In the genomic region with DNA sequence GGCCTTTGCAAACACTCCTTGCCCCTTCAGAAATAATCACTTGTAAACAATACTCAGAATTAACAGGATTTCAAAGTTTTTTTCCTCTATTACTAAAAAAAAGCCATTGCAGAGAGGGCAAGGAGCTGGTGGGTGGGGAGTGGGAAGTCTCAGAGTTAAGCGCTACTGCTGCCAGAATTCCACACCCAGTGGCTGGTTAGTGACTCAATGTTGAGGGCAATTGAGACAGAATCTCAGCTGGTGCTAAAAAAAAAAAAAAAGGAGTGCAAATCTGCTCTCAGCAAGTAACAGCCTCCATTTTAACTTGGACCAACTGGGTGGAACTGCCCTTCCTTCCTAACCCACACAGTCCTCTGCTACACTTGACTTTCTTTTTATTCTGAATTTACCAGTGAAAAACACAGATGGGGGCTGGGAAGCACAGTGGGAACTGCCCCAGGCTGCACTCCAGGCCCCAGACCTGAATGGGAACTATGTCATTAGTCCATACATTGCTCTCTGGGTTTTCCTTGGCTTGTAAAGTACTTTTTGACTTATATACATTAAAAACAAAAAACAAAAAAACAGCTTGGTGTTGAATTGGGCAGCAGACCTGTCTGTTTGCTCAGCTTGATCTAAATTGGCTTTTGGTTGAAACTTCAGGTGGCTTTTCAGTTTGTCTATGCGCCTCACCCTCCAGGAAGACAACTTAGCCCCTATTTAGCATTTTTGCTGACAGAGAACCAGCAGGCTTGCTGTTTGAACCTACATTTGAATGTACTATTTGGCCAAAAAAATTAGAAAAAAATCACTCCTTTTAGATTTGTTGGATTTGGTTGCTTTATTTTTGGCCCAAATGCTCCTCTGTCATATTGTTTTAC, we compare ENCODE assay signal across 9 cellular contexts.
DNase-seq lines count a peak whose midpoint lies in the region; ATAC-seq, FAIRE-seq and TF ChIP-seq lines count a peak whose summit lies in the region.
"Had no signal": no experiment of that assay in that cellular context is flagged by ENCODE, and none has a peak within 500 bp of the region (broad histone marks: within the 10 kb centered on the region; RNA-seq: fewer than 3 reads in every experiment).

No MANE protein-coding gene starts in this region.

- no peak for TF ChIP-seq CTCF in fibroblast of villous mesenchyme (IDR thresholded peaks at IDR 0.05; ENCODE audit: insufficient read depth, low read depth, low read length)

- H3K27ac Mint-ChIP-seq in activated CD4-positive, alpha-beta T cell treated with anti-CD3 and anti-CD28 coated beads, Interleukin-2, amount 10 ng/mL, durations not matched to agents 7 days and 5 days = peak overlapping the region; percentile 20

- DNase-seq in activated CD4-positive, alpha-beta T cell treated with anti-CD3 and anti-CD28 coated beads, Interleukin-2, amount 10 ng/mL, durations not matched to agents 7 days and 5 days = no peak
- no peak for DNase-seq in activated CD4-positive, alpha-beta T cell treated with anti-CD3 and anti-CD28 coated beads, Interleukin-2, amount 50 U/mL, for 4 hours
- DNase-seq in RCC 7860 (ENCODE audit: low spot score) (peak; percentile 40), fibroblast of villous mesenchyme (ENCODE audit: low read depth) (peak; percentile 43), superior temporal gyrus (ENCODE audit: extremely low spot score) (peak; percentile 56), SW 1271 (lab: John Stamatoyannopoulos, UW) (no peak), SK-N-DZ (ENCODE audit: low spot score) (no peak)

- CTCF ChIA-PET in activated CD4-positive, alpha-beta T cell treated with anti-CD3 and anti-CD28 coated beads, Interleukin-2, amount 10 ng/mL, durations not matched to agents 7 days and 5 days (lab: Charles Lee) = interaction anchor here (2.2 kb wide), 1 partner anchor 12 kb away, joined by 5 read pairs; no protein-coding TSS in a partner anchor

- H3K4me3 ChIP-seq in fibroblast of villous mesenchyme (ENCODE audit: low read depth, low read length) = no peak overlapping the region
- H3K4me3 ChIP-seq: skin epidermis had no signal

- ATAC-seq in GM18502 (IDR thresholded peaks at IDR 0.05; ENCODE audit: poor library complexity, unreplicated experiment) = no peak

- H3K4me3 Mint-ChIP-seq in activated CD4-positive, alpha-beta T cell treated with anti-CD3 and anti-CD28 coated beads, Interleukin-2, amount 10 ng/mL, durations not matched to agents 7 days and 5 days = no peak overlapping the region

- H3K9me3 Mint-ChIP-seq in activated CD4-positive, alpha-beta T cell treated with anti-CD3 and anti-CD28 coated beads, Interleukin-2, amount 10 ng/mL, durations not matched to agents 7 days and 5 days = peaks cover 2% of the 10 kb centered on the region

- POLR2A ChIA-PET in activated CD4-positive, alpha-beta T cell treated with anti-CD3 and anti-CD28 coated beads, Interleukin-2, amount 10 ng/mL, durations not matched to agents 7 days and 5 days (lab: Charles Lee) = no interaction called here

- H3K27me3 Mint-ChIP-seq in activated CD4-positive, alpha-beta T cell treated with anti-CD3 and anti-CD28 coated beads, Interleukin-2, amount 10 ng/mL, durations not matched to agents 7 days and 5 days = no peaks in the 10 kb centered on the region

- peaks cover 40% of the 10 kb centered on the region for H3K4me1 Mint-ChIP-seq in activated CD4-positive, alpha-beta T cell treated with anti-CD3 and anti-CD28 coated beads, Interleukin-2, amount 10 ng/mL, durations not matched to agents 7 days and 5 days

- peak; percentile 53 for FAIRE-seq in RCC 7860 (lab: Jason Lieb, UNC)

- peaks cover 8% of the 10 kb centered on the region for H3K36me3 Mint-ChIP-seq in activated CD4-positive, alpha-beta T cell treated with anti-CD3 and anti-CD28 coated beads, Interleukin-2, amount 10 ng/mL, durations not matched to agents 7 days and 5 days (ENCODE audit: low read depth)

Comparison
In these comparisons a context has a peak if more than half of its experiments do, and no peak if none do; other contexts are left out.
1. DNase-seq: peak in RCC 7860 (single experiment), fibroblast of villous mesenchyme (single experiment) and superior temporal gyrus (single experiment); none in activated CD4-positive, alpha-beta T cell treated with anti-CD3 and anti-CD28 coated beads, Interleukin-2, amount 10 ng/mL, durations not matched to agents 7 days and 5 days (single experiment), activated CD4-positive, alpha-beta T cell treated with anti-CD3 and anti-CD28 coated beads, Interleukin-2, amount 50 U/mL, for 4 hours (0 of 2), SW 1271 (0 of 2) and SK-N-DZ (single experiment).